15 cellular contexts compared by ENCODE assay signal in the genomic region with DNA sequence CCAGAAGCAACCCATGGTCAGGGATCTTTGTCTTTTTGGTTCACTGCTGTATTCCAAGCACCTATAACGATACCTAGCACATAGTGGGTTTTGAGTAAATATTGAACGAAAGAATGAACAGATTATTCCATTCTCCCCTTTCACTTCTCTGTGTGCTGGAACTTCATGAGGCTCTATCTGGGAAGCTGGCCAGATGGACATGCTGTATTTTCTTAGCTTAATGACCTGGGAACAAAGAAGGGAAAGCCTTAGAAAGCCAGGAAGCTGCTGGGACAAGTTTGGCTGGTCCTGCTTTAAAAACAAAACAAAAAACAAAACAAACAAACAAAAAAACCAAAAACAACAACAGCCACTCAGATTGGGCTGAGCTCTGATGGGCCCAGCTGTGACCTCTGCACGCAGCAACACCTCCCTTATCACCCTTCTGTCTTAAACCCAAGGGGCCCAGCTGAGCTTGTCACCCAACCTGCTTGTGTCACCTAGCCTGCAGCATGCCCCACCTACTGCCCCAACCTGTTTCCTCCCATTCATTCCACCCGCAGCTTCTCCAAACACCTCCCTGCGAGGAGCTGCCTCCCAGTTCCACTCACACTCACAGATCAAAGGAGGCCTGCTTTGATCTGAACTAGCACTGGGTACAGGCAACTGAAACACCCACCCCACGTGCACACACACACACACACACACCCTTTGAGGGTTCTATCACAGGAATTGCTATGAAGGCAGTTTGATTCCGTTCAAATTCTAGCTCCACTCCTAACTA. TPM values are rescaled to one million over a fixed set of nuclear protein-coding genes. Genes with fewer than 3 reads are reported as not detected.
A peak's percentile ranks its signal among the peaks of the same experiment; 100 is the strongest.
DNase-seq lines count a peak whose midpoint lies in the region; ATAC-seq, FAIRE-seq and TF ChIP-seq lines count a peak whose summit lies in the region.
"Had no signal": no experiment of that assay in that cellular context is flagged by ENCODE, and none has a peak within 500 bp of the region (broad histone marks: within the 10 kb centered on the region; RNA-seq: fewer than 3 reads in every experiment).

No MANE protein-coding gene starts in this region.

- H3K4me3 Mint-ChIP-seq in activated naive CD4-positive, alpha-beta T cell treated with anti-CD3 and anti-CD28 coated beads for 36 hours = no peak overlapping the region
- H3K4me3 Mint-ChIP-seq in endodermal cell = no peak overlapping the region
- H3K4me3 Mint-ChIP-seq: activated CD4-positive, alpha-beta T cell treated with anti-CD3 and anti-CD28 coated beads, Interleukin-2, amount 10 ng/mL, durations not matched to agents 7 days and 5 days; activated naive CD4-positive, alpha-beta T cell treated with anti-CD3 and anti-CD28 coated beads, Interleukin-2, amount 10 ng/mL, durations not matched to agents 7 days and 5 days had no signal

- H3K4me1 Mint-ChIP-seq in activated naive CD4-positive, alpha-beta T cell treated with anti-CD3 and anti-CD28 coated beads for 36 hours (ENCODE audit: low read depth) = no peaks in the 10 kb centered on the region
- peaks cover 24% of the 10 kb centered on the region for H3K4me1 Mint-ChIP-seq in endodermal cell

- H3K27ac ChIP-seq in endodermal cell (ENCODE audit: low read depth, low read length) (no peak overlapping the region), transverse colon (no peak overlapping the region)

- WGBS in endodermal cell (ENCODE audit: insufficient coverage in 1 of 2, insufficient read length in 1 of 2), 2 experiments = 84 to 93% methylated on average over 3 to 7 of the region's 7 CpGs
- WGBS in transverse colon (ENCODE audit: low coverage in 1 of 2), 2 donors = 39 to 64% methylated on average over 2 to 7 of the region's 7 CpGs

- no peak overlapping the region for H3K27ac Mint-ChIP-seq in activated naive CD4-positive, alpha-beta T cell treated with anti-CD3 and anti-CD28 coated beads for 36 hours
- H3K27ac Mint-ChIP-seq in endodermal cell = no peak overlapping the region
- H3K27ac Mint-ChIP-seq: activated CD4-positive, alpha-beta T cell treated with anti-CD3 and anti-CD28 coated beads, Interleukin-2, amount 10 ng/mL, durations not matched to agents 7 days and 5 days; activated naive CD4-positive, alpha-beta T cell treated with anti-CD3 and anti-CD28 coated beads, Interleukin-2, amount 10 ng/mL, durations not matched to agents 7 days and 5 days had no signal

- H3K36me3 Mint-ChIP-seq in activated naive CD4-positive, alpha-beta T cell treated with anti-CD3 and anti-CD28 coated beads for 36 hours (ENCODE audit: low read depth) = peaks cover 4% of the 10 kb centered on the region
- H3K36me3 Mint-ChIP-seq in endodermal cell (ENCODE audit: low read depth) = peaks cover 3% of the 10 kb centered on the region
- H3K36me3 Mint-ChIP-seq: activated naive CD4-positive, alpha-beta T cell treated with anti-CD3 and anti-CD28 coated beads, Interleukin-2, amount 10 ng/mL, durations not matched to agents 7 days and 5 days had no signal

- intact Hi-C loops in activated naive CD4-positive, alpha-beta T cell treated with anti-CD3 and anti-CD28 coated beads for 36 hours (cut with micrococcal nuclease) = no loop called here
- intact Hi-C loops in transverse colon (cut with DNase I; ENCODE audit: low total_unique reads) = no loop called here

- FAIRE-seq in RCC 7860 (lab: Jason Lieb, UNC) = no peak

- CTCF ChIA-PET in activated naive CD4-positive, alpha-beta T cell treated with anti-CD3 and anti-CD28 coated beads for 36 hours (lab: Charles Lee) = no interaction called here

- H3K4me1 ChIP-seq in endodermal cell (ENCODE audit: control insufficient read depth, insufficient read depth, low read length) = no peaks in the 10 kb centered on the region
- H3K4me1 ChIP-seq in transverse colon = peaks cover 0 to 8% (median 4%) of the 10 kb centered on the region in 4 donors

- no peak for TF ChIP-seq EP300 in transverse colon (IDR thresholded peaks at IDR 0.05; ENCODE audit: low read depth)

- peaks cover 13% of the 10 kb centered on the region for H3K9me3 Mint-ChIP-seq in activated naive CD4-positive, alpha-beta T cell treated with anti-CD3 and anti-CD28 coated beads for 36 hours
- H3K9me3 Mint-ChIP-seq in endodermal cell = peaks cover 22% of the 10 kb centered on the region

- no peaks in the 10 kb centered on the region for H3K36me3 ChIP-seq in endodermal cell (ENCODE audit: control insufficient read depth, insufficient read depth, low read length)
- no peaks in the 10 kb centered on the region for H3K36me3 ChIP-seq in transverse colon

- H3K27me3 ChIP-seq in endodermal cell (ENCODE audit: control insufficient read depth, insufficient read depth, low read length, poor library complexity, severe bottlenecking) (no peaks in the 10 kb centered on the region), transverse colon (no peaks in the 10 kb centered on the region)

- peak; percentile 12 for DNase-seq in activated naive CD4-positive, alpha-beta T cell treated with anti-CD3 and anti-CD28 coated beads for 36 hours
- no peak for DNase-seq in activated naive CD4-positive, alpha-beta T cell treated with anti-CD3 and anti-CD28 coated beads, Interleukin-2, amount 50 U/mL, for 16 hours
- no peak for DNase-seq in endodermal cell
- no peak for DNase-seq in left lobe of liver (ENCODE audit: low spot score)
- DNase-seq in transverse colon = peak; percentile 49
- DNase-seq in effector CD4-positive, alpha-beta T cell = no peak
- DNase-seq in RCC 7860 (ENCODE audit: low spot score) = no peak
- DNase-seq: activated CD4-positive, alpha-beta T cell treated with anti-CD3 and anti-CD28 coated beads, Interleukin-2, amount 10 ng/mL, durations not matched to agents 7 days and 5 days; activated naive CD4-positive, alpha-beta T cell treated with anti-CD3 and anti-CD28 coated beads, Interleukin-2, amount 10 ng/mL, durations not matched to agents 7 days and 5 days; GDM1; NCI-H1436; stimulated activated CD4-positive, alpha-beta T cell treated with anti-CD3 and anti-CD28 coated beads, Interleukin-1b, Interleukin-23, amount 100 ng/mL, for 48 hours; stimulated activated naive CD8-positive, alpha-beta T cell treated with anti-CD3 and anti-CD28 coated beads, Interleukin-15, Interleukin-2, amounts not matched to agents 100 U/mL and 50 U/mL, for 24 hours had no signal

- no peak for TF ChIP-seq CTCF in endodermal cell (conservative IDR thresholded peaks at IDR 0.05)
- no peak for TF ChIP-seq CTCF in transverse colon (IDR thresholded peaks at IDR 0.05)

- peaks cover 15% of the 10 kb centered on the region for H3K9me3 ChIP-seq in endodermal cell (ENCODE audit: control insufficient read depth, low read length)
- no peaks in the 10 kb centered on the region for H3K9me3 ChIP-seq in transverse colon

- peaks cover 6% of the 10 kb centered on the region for H3K27me3 Mint-ChIP-seq in activated naive CD4-positive, alpha-beta T cell treated with anti-CD3 and anti-CD28 coated beads for 36 hours (ENCODE audit: low read depth)
- peaks cover 7% of the 10 kb centered on the region for H3K27me3 Mint-ChIP-seq in endodermal cell (ENCODE audit: insufficient read depth)
- H3K27me3 Mint-ChIP-seq: activated CD4-positive, alpha-beta T cell treated with anti-CD3 and anti-CD28 coated beads, Interleukin-2, amount 10 ng/mL, durations not matched to agents 7 days and 5 days had no signal

- no peak for TF ChIP-seq POLR2A in transverse colon (IDR thresholded peaks at IDR 0.05)

- peak; percentile 33 for ATAC-seq in left lobe of liver
- no peak for ATAC-seq in HG02885 (IDR thresholded peaks at IDR 0.05; ENCODE audit: poor library complexity, unreplicated experiment)
- ATAC-seq: stimulated activated naive CD8-positive, alpha-beta T cell treated with anti-CD3 and anti-CD28 coated beads, Interleukin-15, Interleukin-2, amounts not matched to agents 100 U/mL and 50 U/mL, for 24 hours had no signal

- H3K4me3 ChIP-seq in endodermal cell (ENCODE audit: low read length) (peak overlapping the region; percentile 45), transverse colon (no peak overlapping the region)

- in situ Hi-C loops in transverse colon (cut with MboI; ENCODE audit: low pct_ligation_motif_present in 1 of 4, low pct_unique_long_range_greater_than_20kb in 1 of 4, low sequenced_read_pairs in 3 of 4) = no loop called here

- H3K9ac ChIP-seq in endodermal cell (ENCODE audit: extremely low read depth, low read length, poor library complexity, severe bottlenecking) = no peak overlapping the region

RNA-seq across cellular contexts. Expression of gene SLC30A1, which starts 37.1 kb away (rescaled TPM):
- total RNA-seq in activated naive CD4-positive, alpha-beta T cell treated with anti-CD3 and anti-CD28 coated beads for 36 hours = 1 to 10 TPM; 4.4 to 4.7 TPM
- 10 to 100 TPM in 1 of 2 donors, 1 to 10 TPM in 1; 9.0 to 14.0 TPM for total RNA-seq in endodermal cell
- 12.3 TPM for polyA plus RNA-seq in endodermal cell (2013, experiment 1 of 2)
- 11.4 TPM for polyA plus RNA-seq in endodermal cell (2013, experiment 2 of 2)
- 48.6 TPM for total RNA-seq in left lobe of liver
- 10 to 100 TPM; 14.5 to 42.3 (median 26.0) TPM for total RNA-seq in transverse colon

RNA-seq across cellular contexts. Expression of gene RD3, which starts 49.9 kb away (rescaled TPM):
- total RNA-seq in activated naive CD4-positive, alpha-beta T cell treated with anti-CD3 and anti-CD28 coated beads for 36 hours = not detected
- total RNA-seq in endodermal cell (under 1 TPM in 1 of 2 donors, not detected in 1; 0.18 TPM), left lobe of liver (not detected), transverse colon (not detected)
- polyA plus RNA-seq in endodermal cell (2013, experiment 1 of 2) = 0.43 TPM
- polyA plus RNA-seq in endodermal cell (2013, experiment 2 of 2) = 0.79 TPM
- total RNA-seq: activated CD4-positive, alpha-beta T cell treated with anti-CD3 and anti-CD28 coated beads, Interleukin-2, amount 10 ng/mL, durations not matched to agents 7 days and 5 days had no signal
- polyA plus RNA-seq: AG04450 had no signal

Comparison
In these comparisons a context has a peak if more than half of its experiments do, and no peak if none do; other contexts are left out.
1. DNase-seq: peak in activated naive CD4-positive, alpha-beta T cell treated with anti-CD3 and anti-CD28 coated beads for 36 hours (single experiment) and transverse colon (single experiment); none in activated naive CD4-positive, alpha-beta T cell treated with anti-CD3 and anti-CD28 coated beads, Interleukin-2, amount 50 U/mL, for 16 hours (single experiment), endodermal cell (single experiment), left lobe of liver (single experiment), effector CD4-positive, alpha-beta T cell (single experiment) and RCC 7860 (single experiment).